1 cellular context compared by ENCODE assay signal in genomic region chr12:124027753-124028559, GRCh38.
TF ChIP-seq lines count a peak whose summit lies in the region.

No MANE protein-coding gene starts in this region.

TF ChIP-seq in H1, 55 proteins besides CTCF, POLR2A, EP300 and RAD21:
- no peak for TF ChIP-seq POU5F1 (IDR thresholded peaks at IDR 0.05; ENCODE audit: low read depth, low read length)
- no peak for TF ChIP-seq BACH1 (IDR thresholded peaks at IDR 0.05; ENCODE audit: low read length)
- TF ChIP-seq HDAC6 (IDR thresholded peaks at IDR 0.05; ENCODE audit: low read depth, low read length): no peak
- no peak for TF ChIP-seq USF2 (IDR thresholded peaks at IDR 0.05; ENCODE audit: low read length)
- TF ChIP-seq SP1 (IDR thresholded peaks at IDR 0.05; ENCODE audit: low read depth, low read length): no peak
- TF ChIP-seq MAX (IDR thresholded peaks at IDR 0.05): no peak
- TF ChIP-seq YY1 (IDR thresholded peaks at IDR 0.05; ENCODE audit: low read depth, low read length): no peak
- TF ChIP-seq NRF1 (IDR thresholded peaks at IDR 0.05; ENCODE audit: low read depth, low read length): no peak
- TF ChIP-seq CHD7 (IDR thresholded peaks at IDR 0.05; ENCODE audit: insufficient replicate concordance, low read length): no peak
- TF ChIP-seq RXRA (IDR thresholded peaks at IDR 0.05; ENCODE audit: insufficient read depth, low read depth, low read length): no peak
- TF ChIP-seq MAFK (IDR thresholded peaks at IDR 0.05; ENCODE audit: low read depth, low read length): no peak
- TF ChIP-seq PHF8 (conservative IDR thresholded peaks at IDR 0.05; ENCODE audit: low read depth, low read length): no peak
- no peak for TF ChIP-seq ATF2 (IDR thresholded peaks at IDR 0.05; ENCODE audit: low read length)
- TF ChIP-seq CTBP2 (IDR thresholded peaks at IDR 0.05; ENCODE audit: borderline replicate concordance, insufficient read depth, insufficient read length, low read length): no peak
- no peak for TF ChIP-seq CEBPB (IDR thresholded peaks at IDR 0.05; ENCODE audit: low read depth, low read length)
